15 cellular contexts compared by ENCODE assay signal in the genomic region with DNA sequence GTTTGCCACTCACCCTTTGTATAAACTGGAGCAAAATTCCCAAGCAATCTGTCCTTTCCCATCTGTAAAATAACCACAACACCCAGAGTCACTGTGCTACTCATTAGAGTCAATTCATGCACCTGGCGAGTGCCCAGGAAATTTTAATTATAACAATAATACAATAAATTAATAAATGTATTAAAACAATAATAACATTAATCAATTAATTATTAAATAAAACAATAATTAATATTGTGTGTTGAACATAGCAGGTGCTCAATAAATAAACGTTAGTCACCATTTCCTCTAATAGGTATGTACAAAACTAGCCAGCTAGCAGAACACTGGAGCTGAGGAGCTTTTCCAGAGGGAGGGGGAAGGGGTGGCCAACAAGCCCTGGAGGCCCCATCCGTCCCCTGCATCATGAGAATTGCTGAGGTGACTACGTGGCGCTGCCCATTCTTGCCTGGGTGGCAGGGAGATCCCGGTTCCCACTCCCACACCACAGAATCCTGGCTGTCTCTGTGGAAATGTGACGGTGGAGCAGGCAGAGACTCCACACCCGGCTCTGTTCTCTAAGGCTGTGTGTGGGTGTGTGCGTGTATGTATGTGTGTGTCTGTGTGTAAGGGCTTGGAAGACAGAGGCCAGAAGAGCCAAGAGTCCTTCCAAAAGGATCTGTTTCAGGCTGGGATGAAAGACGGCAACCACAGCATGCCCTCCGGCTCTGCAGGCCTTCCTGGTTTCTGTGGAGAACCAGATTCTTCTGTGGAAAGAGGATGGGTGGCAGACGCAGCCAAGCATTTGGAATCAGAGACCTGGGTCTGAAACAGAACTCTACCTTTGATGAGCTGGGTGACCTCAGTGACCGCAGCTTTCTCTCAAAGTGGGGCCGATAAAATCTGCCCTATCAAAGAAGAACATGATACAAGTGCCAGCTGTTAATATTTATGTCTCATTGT. TPM values are rescaled to one million over a fixed set of nuclear protein-coding genes. Genes with fewer than 3 reads are reported as not detected.
DNase-seq lines count a peak whose midpoint lies in the region; ATAC-seq, FAIRE-seq and TF ChIP-seq lines count a peak whose summit lies in the region.
"Had no signal": no experiment of that assay in that cellular context is flagged by ENCODE, and none has a peak within 500 bp of the region (broad histone marks: within the 10 kb centered on the region; RNA-seq: fewer than 3 reads in every experiment).

No MANE protein-coding gene starts in this region.

- H3K27me3 ChIP-seq in astrocyte (ENCODE audit: insufficient read depth, low read length) (no peaks in the 10 kb centered on the region), HAP-1 (ENCODE audit: low read depth) (no peaks in the 10 kb centered on the region)

- H3K4me3 ChIP-seq in astrocyte (ENCODE audit: insufficient read depth, low read depth, low read length) (no peak overlapping the region), skin epidermis (no peak overlapping the region), HAP-1 (no peak overlapping the region)

- no peaks in the 10 kb centered on the region for H3K79me2 ChIP-seq in astrocyte (ENCODE audit: insufficient read depth, low read length)

- peak; percentile 84 for DNase-seq in M059J (ENCODE audit: low read depth)
- DNase-seq in astrocyte (ENCODE audit: low read depth): no peak
- peak; percentile 82 for DNase-seq in foreskin melanocyte
- DNase-seq in HAP-1 (ENCODE audit: low spot score in 2 of 2): no peak
- no peak for DNase-seq in central memory CD4-positive, alpha-beta T cell
- DNase-seq: activated CD8-positive, alpha-beta T cell treated with anti-CD3 and anti-CD28 coated beads, Interleukin-2, amount 10 ng/mL, durations not matched to agents 7 days and 5 days; activated effector memory CD4-positive, alpha-beta T cell treated with Interleukin-2 at 50 U/mL for 16 hours; CD8-positive, alpha-beta memory T cell; KG1; NCI-H2029; SIG-M5 had no signal

- no peak overlapping the region for H3K4me3 Mint-ChIP-seq in astrocyte (ENCODE audit: unreplicated experiment)
- H3K4me3 Mint-ChIP-seq: activated CD8-positive, alpha-beta T cell treated with anti-CD3 and anti-CD28 coated beads, Interleukin-2, amount 10 ng/mL, durations not matched to agents 7 days and 5 days; CD8-positive, alpha-beta memory T cell; stimulated activated naive CD8-positive, alpha-beta T cell treated with anti-CD3 and anti-CD28 coated beads, Interleukin-15, Interleukin-2, amounts not matched to agents 100 ng/mL and 50 ng/mL, for 24 hours had no signal

- peaks cover 7% of the 10 kb centered on the region for H3K4me1 Mint-ChIP-seq in astrocyte (ENCODE audit: low read depth, unreplicated experiment)
- H3K4me1 Mint-ChIP-seq: CD8-positive, alpha-beta memory T cell had no signal

- H3K9ac ChIP-seq in astrocyte (ENCODE audit: low read length): no peak overlapping the region

- no peak overlapping the region for H3K27ac ChIP-seq in astrocyte (ENCODE audit: low read depth, low read length)
- peak overlapping the region in 12 of 21 experiments; percentile 7 to 75 (median 36) for H3K27ac ChIP-seq in skin epidermis

- H3K27me3 Mint-ChIP-seq in astrocyte (ENCODE audit: low read depth, unreplicated experiment): peaks cover 10% of the 10 kb centered on the region
- H3K27me3 Mint-ChIP-seq: stimulated activated naive CD8-positive, alpha-beta T cell treated with anti-CD3 and anti-CD28 coated beads, Interleukin-15, Interleukin-2, amounts not matched to agents 100 ng/mL and 50 ng/mL, for 24 hours had no signal

- H3K4me1 ChIP-seq in astrocyte (ENCODE audit: insufficient read depth, low read length) (no peaks in the 10 kb centered on the region), HAP-1 (no peaks in the 10 kb centered on the region)

- H4K20me1 ChIP-seq in astrocyte (ENCODE audit: insufficient read depth, low read length): no peaks in the 10 kb centered on the region

- no peak overlapping the region for H3K4me2 ChIP-seq in astrocyte (ENCODE audit: low read length)

- peak overlapping the region; percentile 58 for H3K27ac Mint-ChIP-seq in astrocyte (ENCODE audit: unreplicated experiment)
- H3K27ac Mint-ChIP-seq: activated CD8-positive, alpha-beta T cell treated with anti-CD3 and anti-CD28 coated beads, Interleukin-2, amount 10 ng/mL, durations not matched to agents 7 days and 5 days; stimulated activated naive CD8-positive, alpha-beta T cell treated with anti-CD3 and anti-CD28 coated beads, Interleukin-15, Interleukin-2, amounts not matched to agents 100 ng/mL and 50 ng/mL, for 24 hours had no signal

- no peak overlapping the region for H2AFZ ChIP-seq in astrocyte (ENCODE audit: low read depth, low read length)

- no peak for FAIRE-seq in astrocyte (lab: Jason Lieb, UNC)

- peaks cover 4% of the 10 kb centered on the region for H3K9me3 Mint-ChIP-seq in astrocyte (ENCODE audit: unreplicated experiment)

- no peak for ATAC-seq in HG02970 (IDR thresholded peaks at IDR 0.05; ENCODE audit: low FRiP score, unreplicated experiment)
- ATAC-seq: left lobe of liver had no signal

- H3K36me3 ChIP-seq in astrocyte (ENCODE audit: insufficient read depth, low read length) (no peaks in the 10 kb centered on the region), HAP-1 (replicated peaks) (no peaks in the 10 kb centered on the region)

- in situ Hi-C loops in HAP-1 (cut with MboI; ENCODE audit: low sequenced_read_pairs): no loop called here

- no peaks in the 10 kb centered on the region for H3K36me3 Mint-ChIP-seq in astrocyte (ENCODE audit: low read depth, unreplicated experiment)

- H3K9me3 ChIP-seq in astrocyte (ENCODE audit: insufficient read depth, low read depth, low read length): no peaks in the 10 kb centered on the region
- no peaks in the 10 kb centered on the region; the same call in 1 of the 2 replicates for H3K9me3 ChIP-seq in HAP-1

- no peak for TF ChIP-seq CTCF in astrocyte (IDR thresholded peaks at IDR 0.05; ENCODE audit: insufficient read depth, low read depth, low read length)

RNA-seq across cellular contexts. Expression of gene EZR, which starts 18.8 kb away (rescaled TPM):
- 139 and 224 TPM in 2 replicates for total RNA-seq in M059J (2014; rRNA removed; shearing (Covaris generic))
- total RNA-seq in astrocyte: 171 and 254 TPM in 2 replicates

Comparison
In these comparisons a context has a peak if more than half of its experiments do, and no peak if none do; other contexts are left out.
1. DNase-seq: peak in M059J (single experiment) and foreskin melanocyte (single experiment); none in astrocyte (single experiment), HAP-1 (0 of 2) and central memory CD4-positive, alpha-beta T cell (single experiment).